Comparison of ENCODE assay signal across 22 cellular contexts in the genomic region with DNA sequence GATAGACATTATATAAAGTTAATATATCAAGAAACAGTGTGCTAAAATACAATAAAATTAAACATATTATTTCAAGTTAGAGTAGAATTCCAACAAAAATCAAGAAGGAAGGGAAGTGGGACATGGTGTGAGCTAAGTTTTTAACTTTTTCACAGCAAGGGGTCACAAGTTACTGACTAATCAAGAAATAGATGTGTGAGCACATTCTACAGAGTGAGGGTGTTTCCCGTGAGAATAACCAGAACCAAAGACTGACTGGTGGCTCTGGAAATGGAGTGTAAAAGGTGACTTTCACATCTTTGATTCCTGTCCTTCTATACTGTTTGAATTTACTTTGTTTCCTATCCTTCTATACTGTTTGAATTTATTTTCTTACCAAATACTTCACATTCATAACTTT.
DNase-seq lines count a peak whose midpoint lies in the region; ATAC-seq, FAIRE-seq and TF ChIP-seq lines count a peak whose summit lies in the region.
"Had no signal": no experiment of that assay in that cellular context is flagged by ENCODE, and none has a peak within 500 bp of the region (broad histone marks: within the 10 kb centered on the region; RNA-seq: fewer than 3 reads in every experiment).

No MANE protein-coding gene starts in this region.

- H3K4me3 ChIP-seq in A549: no peak overlapping the region
- H3K4me3 ChIP-seq in kidney epithelial cell (ENCODE audit: low read depth, low read length): no peak overlapping the region
- H3K4me3 ChIP-seq in mesenchymal stem cell (ENCODE audit: insufficient read depth in 1 of 2, low read depth in 1 of 2, low read length in 2 of 2): no peak overlapping the region
- H3K4me3 ChIP-seq in ascending aorta: no peak overlapping the region
- no peak overlapping the region for H3K4me3 ChIP-seq in mammary epithelial cell (replicated peaks in 1 of 3; ENCODE audit: insufficient read depth in 1 of 3, low read depth in 2 of 3, low read length in 3 of 3)
- H3K4me3 ChIP-seq in naive thymus-derived CD4-positive, alpha-beta T cell (ENCODE audit: low read length): no peak overlapping the region
- H3K4me3 ChIP-seq: HAP-1 had no signal

- no peak overlapping the region for H4K8ac ChIP-seq in mesenchymal stem cell (ENCODE audit: low read length)

- H2AK5ac ChIP-seq in mesenchymal stem cell (ENCODE audit: low read length, severe bottlenecking): no peak overlapping the region

- H3K36me3 ChIP-seq in kidney epithelial cell (ENCODE audit: control insufficient read depth, insufficient read depth, low read length) (no peaks in the 10 kb centered on the region), mesenchymal stem cell (ENCODE audit: control insufficient read depth in 1 of 2, insufficient read depth in 2 of 2, low read depth in 1 of 2, low read length in 2 of 2) (peaks cover 0 to 3% of the 10 kb centered on the region in 2 experiments), ascending aorta (peaks cover 2 to 17% of the 10 kb centered on the region in 2 donors), mammary epithelial cell (ENCODE audit: insufficient read depth, low read length) (peaks cover 1% of the 10 kb centered on the region)
- peaks cover 0 to 16% (median 0%) of the 10 kb centered on the region in 3 experiments for H3K36me3 ChIP-seq in naive thymus-derived CD4-positive, alpha-beta T cell (ENCODE audit: control insufficient read depth in 2 of 3, insufficient read depth in 3 of 3, low read length in 3 of 3)
- H3K36me3 ChIP-seq: HAP-1 had no signal

- WGBS in A549 (ENCODE audit: missing lambda C conversion rate): 90% methylated on average over 1 of the region's 1 CpG
- whole genome bisulfite sequencing in mesenchymal stem cell: 63% methylated on average over 1 of the region's 1 CpG
- WGBS in mammary epithelial cell (ENCODE audit: low coverage, missing lambda C conversion rate): 75% methylated on average over 1 of the region's 1 CpG

- H2AFZ ChIP-seq in mesenchymal stem cell (ENCODE audit: low read depth, low read length) (no peak overlapping the region), mammary epithelial cell (ENCODE audit: low read depth, low read length) (no peak overlapping the region)

- TF ChIP-seq EP300 in A549 (IDR thresholded peaks at IDR 0.05): no peak

- H3K36me3 Mint-ChIP-seq in naive thymus-derived CD4-positive, alpha-beta T cell: peaks cover 21 to 70% (median 62%) of the 10 kb centered on the region in 5 donors

- no peaks in the 10 kb centered on the region for H4K20me1 ChIP-seq in mammary epithelial cell (ENCODE audit: insufficient read depth, low read length)

- H3K27me3 Mint-ChIP-seq in naive thymus-derived CD4-positive, alpha-beta T cell: no peaks in the 10 kb centered on the region
- H3K27me3 Mint-ChIP-seq: CD4-positive, alpha-beta memory T cell had no signal

- H3K27ac ChIP-seq in A549: no peak overlapping the region
- H3K27ac ChIP-seq in mesenchymal stem cell (ENCODE audit: low read length, poor library complexity, severe bottlenecking): no peak overlapping the region
- H3K27ac ChIP-seq in ascending aorta: no peak overlapping the region
- H3K27ac ChIP-seq in mammary epithelial cell (ENCODE audit: insufficient read depth, low read depth, low read length): no peak overlapping the region
- no peak overlapping the region for H3K27ac ChIP-seq in naive thymus-derived CD4-positive, alpha-beta T cell (ENCODE audit: low read depth, low read length)
- H3K27ac ChIP-seq: 22Rv1 had no signal

- no peak overlapping the region for H3K14ac ChIP-seq in mesenchymal stem cell (ENCODE audit: low read length in 2 of 2)

- in situ Hi-C loops in mammary epithelial cell (cut with MboI; ENCODE audit: low sequenced_read_pairs in 2 of 2): no loop called here

- no peak for TF ChIP-seq RAD21 in A549 (conservative IDR thresholded peaks at IDR 0.05 in 1 of 2, IDR thresholded peaks at IDR 0.05 in 1 of 2)

- H3K9ac ChIP-seq in mesenchymal stem cell (ENCODE audit: low read length) (no peak overlapping the region), mammary epithelial cell (ENCODE audit: insufficient read depth, low read length) (no peak overlapping the region)

- intact Hi-C loops in ascending aorta (cut with DNase I) (no loop called here), mammary epithelial cell (cut with micrococcal nuclease) (no loop called here)
- intact Hi-C loops in naive thymus-derived CD4-positive, alpha-beta T cell (cut with micrococcal nuclease): no loop called here

- H4K91ac ChIP-seq in mesenchymal stem cell (ENCODE audit: low read length): no peak overlapping the region

- H3K27me3 ChIP-seq in kidney epithelial cell (ENCODE audit: control insufficient read depth, insufficient read depth, low read length): no peaks in the 10 kb centered on the region
- H3K27me3 ChIP-seq in mesenchymal stem cell (ENCODE audit: control insufficient read depth in 1 of 2, insufficient read depth in 1 of 2, low read length in 2 of 2): no peaks in the 10 kb centered on the region
- no peaks in the 10 kb centered on the region for H3K27me3 ChIP-seq in ascending aorta
- H3K27me3 ChIP-seq in mammary epithelial cell (ENCODE audit: insufficient read depth, low read length): no peaks in the 10 kb centered on the region
- no peaks in the 10 kb centered on the region for H3K27me3 ChIP-seq in naive thymus-derived CD4-positive, alpha-beta T cell (ENCODE audit: control insufficient read depth in 2 of 2, insufficient read depth in 2 of 2, low read length in 2 of 2)

- no peak overlapping the region for H2BK15ac ChIP-seq in mesenchymal stem cell (ENCODE audit: low read depth, poor library complexity, severe bottlenecking)

- CTCF ChIA-PET in A549 (lab: Yijun Ruan, JAX): no interaction called here
- CTCF ChIA-PET in mammary epithelial cell (lab: Charles Lee; ENCODE audit: low non-redundant PET): no interaction called here
- CTCF ChIA-PET in naive thymus-derived CD4-positive, alpha-beta T cell (lab: Charles Lee): no interaction called here

- H3K4me1 ChIP-seq in A549 (peaks cover 20% of the 10 kb centered on the region), mesenchymal stem cell (ENCODE audit: control insufficient read depth, insufficient read depth, low read depth, low read length) (peaks cover 6% of the 10 kb centered on the region), ascending aorta (no peaks in the 10 kb centered on the region), mammary epithelial cell (ENCODE audit: insufficient read depth, low read length) (no peaks in the 10 kb centered on the region)
- H3K4me1 ChIP-seq in naive thymus-derived CD4-positive, alpha-beta T cell (ENCODE audit: control insufficient read depth in 2 of 2, insufficient read depth in 2 of 2, low read length in 2 of 2): no peaks in the 10 kb centered on the region
- H3K4me1 ChIP-seq: HAP-1 had no signal

- TF ChIP-seq CTCF in A549 (IDR thresholded peaks at IDR 0.05) (no peak), kidney epithelial cell (IDR thresholded peaks at IDR 0.05; ENCODE audit: insufficient read depth, low read length, poor library complexity, severe bottlenecking) (no peak), ascending aorta (IDR thresholded peaks at IDR 0.05) (no peak), mammary epithelial cell (conservative IDR thresholded peaks at IDR 0.05 in 1 of 2, IDR thresholded peaks at IDR 0.05 in 1 of 2; ENCODE audit: extremely low read depth in 1 of 2, insufficient read depth in 1 of 2, low read depth in 1 of 2, low read length in 2 of 2) (no peak)

- H3K27ac Mint-ChIP-seq in naive thymus-derived CD4-positive, alpha-beta T cell: no peak overlapping the region
- H3K27ac Mint-ChIP-seq: CD4-positive, alpha-beta memory T cell; HFFc6 had no signal

- TF ChIP-seq POLR2A in A549 (IDR thresholded peaks at IDR 0.05; ENCODE audit: low read length): no peak

- no peaks in the 10 kb centered on the region for H3K79me1 ChIP-seq in mesenchymal stem cell (replicated peaks; ENCODE audit: low read length, poor library complexity, severe bottlenecking)

- no TSS peak for BruUV-seq in mammary epithelial cell (replicated peaks; lab: Mats Ljungman, UMichigan)

- peaks cover 4% of the 10 kb centered on the region for H3K79me2 ChIP-seq in mammary epithelial cell (ENCODE audit: insufficient read depth, low read length)

- H3K4me2 ChIP-seq in A549 (no peak overlapping the region), mesenchymal stem cell (ENCODE audit: low read length, poor library complexity, severe bottlenecking) (no peak overlapping the region), mammary epithelial cell (ENCODE audit: insufficient read depth, low read depth, low read length) (no peak overlapping the region)

- FAIRE-seq in A549 (lab: Jason Lieb, UNC): peak; percentile 18
- FAIRE-seq: A204.1, GM18507, H54 had no signal

- no peak overlapping the region for H3K18ac ChIP-seq in mesenchymal stem cell (ENCODE audit: low read depth in 1 of 2, low read length in 2 of 2)

- POLR2A ChIA-PET in A549 (lab: Yijun Ruan, JAX): no interaction called here
- POLR2A ChIA-PET in naive thymus-derived CD4-positive, alpha-beta T cell (lab: Charles Lee): no interaction called here

- H3K23ac ChIP-seq in mesenchymal stem cell (ENCODE audit: low read length in 2 of 2): no peak overlapping the region

- no peak overlapping the region for H3K4ac ChIP-seq in mesenchymal stem cell (ENCODE audit: low read depth in 1 of 2, low read length in 2 of 2)

- peaks cover 0 to 6% (median 0%) of the 10 kb centered on the region in 11 donors for H3K9me3 Mint-ChIP-seq in naive thymus-derived CD4-positive, alpha-beta T cell
- H3K9me3 Mint-ChIP-seq: HFFc6 had no signal

- dilution Hi-C loops in mammary epithelial cell (cut with HindIII; ENCODE audit: low sequenced_read_pairs): no loop called here

- H3K9me3 ChIP-seq in A549 (no peaks in the 10 kb centered on the region), mesenchymal stem cell (ENCODE audit: control insufficient read depth, low read length) (no peaks in the 10 kb centered on the region), ascending aorta (no peaks in the 10 kb centered on the region), mammary epithelial cell (replicated peaks; ENCODE audit: insufficient read depth, low read length) (no peaks in the 10 kb centered on the region)
- H3K9me3 ChIP-seq in naive thymus-derived CD4-positive, alpha-beta T cell (ENCODE audit: control insufficient read depth in 2 of 3, low read length in 3 of 3): no peaks in the 10 kb centered on the region
- H3K9me3 ChIP-seq: HAP-1 had no signal

- DNase-seq in A549 (ENCODE audit: low read depth in 1 of 2, low spot score in 1 of 2) (no peak), amniotic epithelial cell (ENCODE audit: low read depth) (peak; percentile 8), kidney epithelial cell (ENCODE audit: low read depth) (peak; percentile 10), mesenchymal stem cell (peak; percentile 22), ascending aorta (ENCODE audit: low spot score in 2 of 2) (no peak), mammary epithelial cell (no peak)
- DNase-seq in naive thymus-derived CD4-positive, alpha-beta T cell: no peak
- no peak for DNase-seq in stimulated activated naive CD4-positive, alpha-beta T cell treated with Interleukin-2 at 50 U/mL for 16 hours (lab: John Stamatoyannopoulos, UW)
- DNase-seq: C1 segment of cervical spinal cord; Calu3; CD4-positive, alpha-beta memory T cell; COR-L47; DMS53; DMS79 treated with DMSO at 0.1 percent for 48 hours; GF-D8; GOT3; HFFc6 had no signal

- H3K4me3 Mint-ChIP-seq in naive thymus-derived CD4-positive, alpha-beta T cell: no peak overlapping the region
- H3K4me3 Mint-ChIP-seq: CD4-positive, alpha-beta memory T cell; HFFc6 had no signal

- ATAC-seq in A549: no peak
- ATAC-seq in naive thymus-derived CD4-positive, alpha-beta T cell: no peak

- no peak overlapping the region for H2BK5ac ChIP-seq in mesenchymal stem cell (ENCODE audit: low read depth, low read length, poor library complexity, severe bottlenecking)

- H3K4me1 Mint-ChIP-seq in naive thymus-derived CD4-positive, alpha-beta T cell: peaks cover 0 to 19% (median 0%) of the 10 kb centered on the region in 7 donors

- H2BK12ac ChIP-seq in mesenchymal stem cell (ENCODE audit: low read length in 2 of 2): no peak overlapping the region

- H2BK120ac ChIP-seq in mesenchymal stem cell (ENCODE audit: low read depth, low read length): no peak overlapping the region

Comparison
In these comparisons a context has a peak if more than half of its experiments do, and no peak if none do; other contexts are left out.
1. DNase-seq: peak in amniotic epithelial cell (single experiment), kidney epithelial cell (single experiment) and mesenchymal stem cell (single experiment); none in A549 (0 of 2), ascending aorta (0 of 2), mammary epithelial cell (single experiment), naive thymus-derived CD4-positive, alpha-beta T cell (0 of 9) and stimulated activated naive CD4-positive, alpha-beta T cell treated with Interleukin-2 at 50 U/mL for 16 hours (single experiment).